In genomic region chr11:95792700-95793099, GRCh38 we compare ENCODE assay signal across 20 cellular contexts. TPM values are rescaled to one million over a fixed set of nuclear protein-coding genes. Genes with fewer than 3 reads are reported as not detected.
A peak's percentile ranks its signal among the peaks of the same experiment; 100 is the strongest.
DNase-seq lines count a peak whose midpoint lies in the region; ATAC-seq and TF ChIP-seq lines count a peak whose summit lies in the region.
"Had no signal": no experiment of that assay in that cellular context is flagged by ENCODE, and none has a peak within 500 bp of the region (broad histone marks: within the 10 kb centered on the region; RNA-seq: fewer than 3 reads in every experiment).

No MANE protein-coding gene starts in this region.

- peak overlapping the region; percentile 90; the same call in 1 of the 2 replicates for H3K9ac ChIP-seq in Karpas-422 (ENCODE audit: low read length)

- no peak for DNase-seq in activated CD4-positive, alpha-beta T cell treated with anti-CD3 and anti-CD28 coated beads for 36 hours
- DNase-seq in activated CD4-positive, alpha-beta T cell treated with anti-CD3 and anti-CD28 coated beads for 4 hours = no peak
- DNase-seq in Karpas-422 (no peak), neural crest cell (ENCODE audit: low read depth, low spot score) (no peak), NCI-H1105 (lab: John Stamatoyannopoulos, UW) (no peak), esophagus squamous epithelium (lab: John Stamatoyannopoulos, UW) (no peak)
- DNase-seq in activated naive CD8-positive, alpha-beta T cell treated with anti-CD3 and anti-CD28 coated beads for 36 hours = no peak
- DNase-seq in CD4-positive, alpha-beta memory T cell = no peak
- DNase-seq: activated CD4-positive, alpha-beta T cell treated with anti-CD3 and anti-CD28 coated beads, Interleukin-2, amount 50 U/mL, for 4 hours; dorsolateral prefrontal cortex; GF-D8; H9; mesenchymal stem cell; naive thymus-derived CD4-positive, alpha-beta T cell; NCI-H1930; RPMI8226; stimulated activated CD4-positive, alpha-beta T cell treated with anti-CD3 and anti-CD28 coated beads, Interleukin-4, amount 100 ng/mL, for 24 hours had no signal

- peaks cover 41% of the 10 kb centered on the region for H3K4me1 Mint-ChIP-seq in activated CD4-positive, alpha-beta T cell treated with anti-CD3 and anti-CD28 coated beads for 36 hours
- peaks cover 53% of the 10 kb centered on the region for H3K4me1 Mint-ChIP-seq in activated naive CD8-positive, alpha-beta T cell treated with anti-CD3 and anti-CD28 coated beads for 36 hours
- peaks cover 48% of the 10 kb centered on the region for H3K4me1 Mint-ChIP-seq in neural crest cell
- peaks cover 43 to 71% (median 51%) of the 10 kb centered on the region in 4 donors for H3K4me1 Mint-ChIP-seq in CD4-positive, alpha-beta memory T cell

- no peaks in the 10 kb centered on the region for H3K27me3 Mint-ChIP-seq in activated CD4-positive, alpha-beta T cell treated with anti-CD3 and anti-CD28 coated beads for 36 hours
- H3K27me3 Mint-ChIP-seq in activated naive CD8-positive, alpha-beta T cell treated with anti-CD3 and anti-CD28 coated beads for 36 hours = no peaks in the 10 kb centered on the region
- H3K27me3 Mint-ChIP-seq in neural crest cell (ENCODE audit: low read depth) = no peaks in the 10 kb centered on the region
- H3K27me3 Mint-ChIP-seq in CD4-positive, alpha-beta memory T cell = no peaks in the 10 kb centered on the region
- H3K27me3 Mint-ChIP-seq: naive thymus-derived CD4-positive, alpha-beta T cell had no signal

- intact Hi-C loops in activated CD4-positive, alpha-beta T cell treated with anti-CD3 and anti-CD28 coated beads for 36 hours (cut with DNase I, micrococcal nuclease) = loop anchor here (5.0 kb wide), 6 partner anchors 130 to 1300 kb away; partner anchors contain the start of genes ANKRD49 (in 2 of the 2), MRE11 (in 2 of the 2), CWC15 (in 1 of the 2) and FUT4 (in 1 of the 2)
- intact Hi-C loops in CD4-positive, alpha-beta memory T cell (cut with micrococcal nuclease) = no loop called here
- intact Hi-C loops in esophagus squamous epithelium (cut with DNase I) = no loop called here

- no peak overlapping the region for H3K27ac Mint-ChIP-seq in activated CD4-positive, alpha-beta T cell treated with anti-CD3 and anti-CD28 coated beads for 36 hours
- no peak overlapping the region for H3K27ac Mint-ChIP-seq in activated naive CD8-positive, alpha-beta T cell treated with anti-CD3 and anti-CD28 coated beads for 36 hours
- H3K27ac Mint-ChIP-seq in neural crest cell (ENCODE audit: unreplicated experiment) = no peak overlapping the region
- peak overlapping the region in 1 of 7 donors; percentile 1 for H3K27ac Mint-ChIP-seq in CD4-positive, alpha-beta memory T cell
- H3K27ac Mint-ChIP-seq: H9 had no signal

- ATAC-seq in activated CD4-positive, alpha-beta T cell treated with anti-CD3 and anti-CD28 coated beads for 36 hours = no peak
- ATAC-seq: gastroesophageal sphincter; naive thymus-derived CD4-positive, alpha-beta T cell had no signal

- no peak for TF ChIP-seq POLR2A in esophagus squamous epithelium (IDR thresholded peaks at IDR 0.05)

- H2AFZ ChIP-seq in Karpas-422 (ENCODE audit: low read length) = no peak overlapping the region

- peak overlapping the region; percentile 73 for H3K4me3 ChIP-seq in Karpas-422 (ENCODE audit: low read length)
- H3K4me3 ChIP-seq in CD4-positive, alpha-beta memory T cell (ENCODE audit: low read length in 2 of 2) = no peak overlapping the region
- H3K4me3 ChIP-seq in esophagus squamous epithelium = no peak overlapping the region
- H3K4me3 ChIP-seq: gastroesophageal sphincter, prostate gland had no signal

- H3K36me3 ChIP-seq in Karpas-422 (ENCODE audit: insufficient read depth, low read length) = peaks cover 24% of the 10 kb centered on the region
- H3K36me3 ChIP-seq in CD4-positive, alpha-beta memory T cell (ENCODE audit: insufficient read depth, low read length) = no peaks in the 10 kb centered on the region
- peaks cover 0 to 3% (median 0%) of the 10 kb centered on the region in 3 donors for H3K36me3 ChIP-seq in esophagus squamous epithelium
- H3K36me3 ChIP-seq: cardiac muscle cell, gastroesophageal sphincter, prostate gland had no signal

- no peaks in the 10 kb centered on the region for H3K9me2 ChIP-seq in Karpas-422 (replicated peaks; ENCODE audit: insufficient read depth, low read length)

- H4K20me1 ChIP-seq in Karpas-422 (ENCODE audit: insufficient read depth, low read depth, low read length) = peaks cover 20% of the 10 kb centered on the region

- H3K4me2 ChIP-seq in Karpas-422 (ENCODE audit: low read depth, low read length, poor library complexity, severe bottlenecking) = peak overlapping the region; percentile 77

- H3K9me3 Mint-ChIP-seq in activated CD4-positive, alpha-beta T cell treated with anti-CD3 and anti-CD28 coated beads for 36 hours (ENCODE audit: low read depth) = no peaks in the 10 kb centered on the region
- H3K9me3 Mint-ChIP-seq in activated naive CD8-positive, alpha-beta T cell treated with anti-CD3 and anti-CD28 coated beads for 36 hours = no peaks in the 10 kb centered on the region
- H3K9me3 Mint-ChIP-seq in neural crest cell = no peaks in the 10 kb centered on the region
- peaks cover 0 to 4% (median 0%) of the 10 kb centered on the region in 8 donors for H3K9me3 Mint-ChIP-seq in CD4-positive, alpha-beta memory T cell
- H3K9me3 Mint-ChIP-seq: H9 had no signal

- H3K79me2 ChIP-seq in Karpas-422 (ENCODE audit: low read length) = peaks cover 89% of the 10 kb centered on the region

- no peak for TF ChIP-seq CTCF in neural crest cell (conservative IDR thresholded peaks at IDR 0.05)
- no peak for TF ChIP-seq CTCF in esophagus squamous epithelium (IDR thresholded peaks at IDR 0.05)

- peaks cover 36% of the 10 kb centered on the region for H3K36me3 Mint-ChIP-seq in activated CD4-positive, alpha-beta T cell treated with anti-CD3 and anti-CD28 coated beads for 36 hours (ENCODE audit: low read depth)
- peaks cover 39% of the 10 kb centered on the region for H3K36me3 Mint-ChIP-seq in activated naive CD8-positive, alpha-beta T cell treated with anti-CD3 and anti-CD28 coated beads for 36 hours
- no peaks in the 10 kb centered on the region for H3K36me3 Mint-ChIP-seq in neural crest cell (ENCODE audit: low read depth)
- H3K36me3 Mint-ChIP-seq in CD4-positive, alpha-beta memory T cell = peaks cover 6 to 33% of the 10 kb centered on the region in 2 donors

- POLR2A ChIA-PET in activated CD4-positive, alpha-beta T cell treated with anti-CD3 and anti-CD28 coated beads for 36 hours (lab: Charles Lee) = interaction anchor here (0.6 to 0.7 kb wide), 4 partner anchors 539 to 1189 kb away, joined by 3 to 7 read pairs (median 4); no protein-coding TSS in a partner anchor
- POLR2A ChIA-PET in CD4-positive, alpha-beta memory T cell (lab: Charles Lee; ENCODE audit: partially characterized antibody) = interaction anchor here (0.6 to 5.8 kb wide), 4 partner anchors 11 to 724 kb away, joined by 4 to 99 read pairs (median 28); partner anchors contain the start of genes ENDOD1 and SRSF8

- H3K4me1 ChIP-seq in Karpas-422 (ENCODE audit: low read length) = peaks cover 43% of the 10 kb centered on the region
- H3K4me1 ChIP-seq in CD4-positive, alpha-beta memory T cell (ENCODE audit: insufficient read depth, low read length) = peaks cover 46% of the 10 kb centered on the region
- peaks cover 0 to 30% (median 16%) of the 10 kb centered on the region in 3 donors for H3K4me1 ChIP-seq in esophagus squamous epithelium
- H3K4me1 ChIP-seq: prostate gland had no signal

- no peak overlapping the region for H3K27ac ChIP-seq in Karpas-422 (ENCODE audit: low read length)
- no peak overlapping the region for H3K27ac ChIP-seq in CD4-positive, alpha-beta memory T cell (ENCODE audit: low read depth, low read length)
- no peak overlapping the region for H3K27ac ChIP-seq in esophagus squamous epithelium
- H3K27ac ChIP-seq: cardiac muscle cell, dorsolateral prefrontal cortex, gastroesophageal sphincter, prostate gland had no signal

- H3K4me3 Mint-ChIP-seq in activated CD4-positive, alpha-beta T cell treated with anti-CD3 and anti-CD28 coated beads for 36 hours = peak overlapping the region; percentile 18
- H3K4me3 Mint-ChIP-seq in activated naive CD8-positive, alpha-beta T cell treated with anti-CD3 and anti-CD28 coated beads for 36 hours = peak overlapping the region; percentile 42
- peak overlapping the region; percentile 56 for H3K4me3 Mint-ChIP-seq in neural crest cell
- peak overlapping the region in 3 of 8 donors; percentile 6 to 43 (median 9) for H3K4me3 Mint-ChIP-seq in CD4-positive, alpha-beta memory T cell

- H3K27me3 ChIP-seq in Karpas-422 (ENCODE audit: low read length) = no peaks in the 10 kb centered on the region
- H3K27me3 ChIP-seq in CD4-positive, alpha-beta memory T cell (ENCODE audit: insufficient read depth, low read length) = no peaks in the 10 kb centered on the region
- H3K27me3 ChIP-seq in esophagus squamous epithelium = no peaks in the 10 kb centered on the region
- H3K27me3 ChIP-seq: cardiac muscle cell, dorsolateral prefrontal cortex, gastroesophageal sphincter had no signal

- 93% methylated on average over 7 of the region's 7 CpGs for WGBS in esophagus squamous epithelium, 2 donors

- CTCF ChIA-PET in activated CD4-positive, alpha-beta T cell treated with anti-CD3 and anti-CD28 coated beads for 36 hours (lab: Charles Lee) = interaction anchor here (0.9 to 1.8 kb wide), 4 partner anchors 87 to 632 kb away, joined by 3 to 4 read pairs (median 3); partner anchors contain the start of gene MAML2
- CTCF ChIA-PET in CD4-positive, alpha-beta memory T cell (lab: Charles Lee; ENCODE audit: partially characterized antibody) = interaction anchor here (1.1 to 1.5 kb wide), 2 partner anchors 13 to 43 kb away, joined by 4 read pairs; no protein-coding TSS in a partner anchor

- H3K9me3 ChIP-seq in Karpas-422 (ENCODE audit: low read length) (no peaks in the 10 kb centered on the region), esophagus squamous epithelium (no peaks in the 10 kb centered on the region)
- no peaks in the 10 kb centered on the region for H3K9me3 ChIP-seq in CD4-positive, alpha-beta memory T cell (ENCODE audit: control insufficient read depth in 1 of 2, low read length in 2 of 2)
- H3K9me3 ChIP-seq: gastroesophageal sphincter, prostate gland had no signal

RNA-seq across cellular contexts. Expression of gene CEP57, which starts 2.4 kb away (rescaled TPM):
- 100 to 1,000 TPM; 101 to 134 TPM for total RNA-seq in activated CD4-positive, alpha-beta T cell treated with anti-CD3 and anti-CD28 coated beads for 36 hours
- total RNA-seq in Karpas-422 (2014; rRNA removed; shearing (Covaris generic); ENCODE audit: low replicate concordance) = 140 and 190 TPM in 2 replicates
- 100 to 1,000 TPM; 101 to 105 TPM for total RNA-seq in activated naive CD8-positive, alpha-beta T cell treated with anti-CD3 and anti-CD28 coated beads for 36 hours
- 81.7 and 82.0 TPM in 2 replicates for total RNA-seq in neural crest cell
- 10 to 100 TPM; 76.0 to 78.9 TPM for total RNA-seq in CD4-positive, alpha-beta memory T cell
- 10 to 100 TPM; 39.0 to 63.9 TPM for polyA plus RNA-seq in CD4-positive, alpha-beta memory T cell
- total RNA-seq in esophagus squamous epithelium = 10 to 100 TPM; 18.6 to 30.1 (median 23.8) TPM

RNA-seq across cellular contexts. Expression of gene FAM76B, which starts 3.1 kb away (rescaled TPM):
- total RNA-seq in activated CD4-positive, alpha-beta T cell treated with anti-CD3 and anti-CD28 coated beads for 36 hours = 10 to 100 TPM; 46.3 to 69.3 TPM
- 97.0 and 224 TPM in 2 replicates for total RNA-seq in Karpas-422 (2014; rRNA removed; shearing (Covaris generic); ENCODE audit: low replicate concordance)
- 10 to 100 TPM; 46.8 to 49.8 TPM for total RNA-seq in activated naive CD8-positive, alpha-beta T cell treated with anti-CD3 and anti-CD28 coated beads for 36 hours
- total RNA-seq in neural crest cell (45.3 and 52.6 TPM in 2 replicates), esophagus squamous epithelium (10 to 100 TPM; 14.8 to 33.8 (median 19.8) TPM)
- 10 to 100 TPM; 58.0 to 60.5 TPM for total RNA-seq in CD4-positive, alpha-beta memory T cell
- polyA plus RNA-seq in CD4-positive, alpha-beta memory T cell = 10 to 100 TPM; 10.3 to 15.5 TPM

Comparison
In these comparisons a context has a peak if more than half of its experiments do, and no peak if none do; other contexts are left out.
1. intact Hi-C loops: an anchor here in activated CD4-positive, alpha-beta T cell treated with anti-CD3 and anti-CD28 coated beads for 36 hours (5.0 kb wide); none called in CD4-positive, alpha-beta memory T cell and esophagus squamous epithelium.